Comparison of ENCODE assay signal across 8 cellular contexts in the genomic region with DNA sequence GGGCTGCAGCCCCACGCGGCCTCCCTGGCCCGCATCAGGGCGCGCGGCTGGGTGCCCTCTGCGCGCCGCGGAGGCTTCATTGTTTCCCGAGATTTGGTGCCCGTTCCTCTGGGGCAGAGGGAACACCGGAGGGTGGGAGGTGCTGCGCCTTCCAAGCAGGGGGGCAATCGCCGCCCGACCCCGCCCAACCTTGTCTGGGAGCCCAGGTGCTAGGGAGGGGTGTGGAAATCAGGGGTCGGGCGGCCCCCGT. TPM values are rescaled to one million over a fixed set of nuclear protein-coding genes. Genes with fewer than 3 reads are reported as not detected.
DNase-seq lines count a peak whose midpoint lies in the region; ATAC-seq and TF ChIP-seq lines count a peak whose summit lies in the region.

No MANE protein-coding gene starts in this region.

- H3K4me2 ChIP-seq in DND-41 (ENCODE audit: insufficient read depth, low read length), result peak overlapping the region; percentile 96
- H3K4me2 ChIP-seq in PC-9, result peak overlapping the region; percentile 91

- peaks cover 7% of the 10 kb centered on the region; the same call in 1 of the 2 replicates for H3F3A ChIP-seq in PC-9 (ENCODE audit: insufficient read depth, low read depth)

- H3K4me1 ChIP-seq in DND-41 (ENCODE audit: insufficient read depth, low read length) (peaks cover 41% of the 10 kb centered on the region), PC-9 (replicated peaks; ENCODE audit: insufficient read depth) (peaks cover 21% of the 10 kb centered on the region; the same call in 1 of the 2 replicates), prostate gland (replicated peaks) (no peaks in the 10 kb centered on the region)

- no peak overlapping the region for H3K4me3 Mint-ChIP-seq in activated CD4-positive, alpha-beta T cell treated with anti-CD3 and anti-CD28 coated beads, Interleukin-2, amount 10 ng/mL, durations not matched to agents 24 days and 14 days

- H3K4me1 Mint-ChIP-seq in activated CD4-positive, alpha-beta T cell treated with anti-CD3 and anti-CD28 coated beads, Interleukin-2, amount 10 ng/mL, durations not matched to agents 24 days and 14 days, result peaks cover 22% of the 10 kb centered on the region

- no peak for DNase-seq in DND-41
- DNase-seq in PC-9, result no peak
- DNase-seq in fibroblast of mammary gland (ENCODE audit: low read depth), result no peak
- no peak for DNase-seq in prostate gland (ENCODE audit: low spot score)
- no peak for DNase-seq in activated CD4-positive, alpha-beta T cell treated with anti-CD3 and anti-CD28 coated beads, Interleukin-2, amount 10 ng/mL, durations not matched to agents 24 days and 14 days
- DNase-seq in effector CD4-positive, alpha-beta T cell, result no peak
- no peak for DNase-seq in hippocampal formation (lab: John Stamatoyannopoulos, UW)
- no peak for DNase-seq in NK-92 treated with Interleukin-12 subunit alpha and Interleukin-12 subunit beta, amount 100 ng/mL, for 24 hours (lab: John Stamatoyannopoulos, UW)

- H3K9me2 ChIP-seq in PC-9 (ENCODE audit: insufficient read depth), result no peaks in the 10 kb centered on the region

- BruUV-seq in PC-9 (replicated peaks; lab: Mats Ljungman, UMichigan), result no TSS peak

- H3K27ac ChIP-seq in DND-41 (ENCODE audit: low read length), result no peak overlapping the region
- H3K27ac ChIP-seq in PC-9, result peak overlapping the region; percentile 79
- H3K27ac ChIP-seq in prostate gland, result peak overlapping the region; percentile 77 to 82

- CTCF ChIA-PET in PC-9 (lab: Charles Lee), result interaction anchor here (1.0 kb wide), 1 partner anchor 142 kb away, joined by 21 read pairs; no protein-coding TSS in a partner anchor

- no peak overlapping the region for H2AFZ ChIP-seq in DND-41 (ENCODE audit: low read depth, low read length)
- peak overlapping the region; percentile 87 for H2AFZ ChIP-seq in PC-9

- H3K27me3 Mint-ChIP-seq in activated CD4-positive, alpha-beta T cell treated with anti-CD3 and anti-CD28 coated beads, Interleukin-2, amount 10 ng/mL, durations not matched to agents 24 days and 14 days, result peaks cover 65% of the 10 kb centered on the region

- intact Hi-C loops in PC-9 (cut with micrococcal nuclease; ENCODE audit: unreplicated experiment), result loop anchor here (2.0 to 10.0 kb wide), 5 partner anchors 172 to 989 kb away; no protein-coding TSS in a partner anchor
- intact Hi-C loops in prostate gland (cut with DNase I), result loop anchor here (10.0 kb wide), 3 partner anchors 159 to 769 kb away; no protein-coding TSS in a partner anchor
- intact Hi-C loops in activated CD4-positive, alpha-beta T cell treated with anti-CD3 and anti-CD28 coated beads, Interleukin-2, amount 10 ng/mL, durations not matched to agents 24 days and 14 days (cut with micrococcal nuclease), result loop anchor here (10.0 kb wide), 2 partner anchors 149 to 541 kb away; no protein-coding TSS in a partner anchor

- ATAC-seq in DND-41 (ENCODE audit: insufficient read depth, low read depth), result no peak

- H3K4me3 ChIP-seq in DND-41 (ENCODE audit: low read depth in 1 of 2, low read length in 2 of 2), result peak overlapping the region in 1 of 2 experiments; percentile 70; a peak in 1 of 4 replicates
- H3K4me3 ChIP-seq in PC-9, result peak overlapping the region; percentile 92
- peak overlapping the region; percentile 84 for H3K4me3 ChIP-seq in fibroblast of mammary gland (ENCODE audit: control insufficient read depth, low read depth, low read length)
- peak overlapping the region; percentile 60 to 62 for H3K4me3 ChIP-seq in prostate gland

- POLR2A ChIA-PET in PC-9 (lab: Charles Lee; ENCODE audit: unreplicated experiment), result interaction anchor here (0.6 kb wide), 2 partner anchors 62 to 988 kb away, joined by 3 read pairs; no protein-coding TSS in a partner anchor

- H4K20me1 ChIP-seq in DND-41 (ENCODE audit: insufficient read depth, low read length) (no peaks in the 10 kb centered on the region), PC-9 (ENCODE audit: insufficient read depth) (no peaks in the 10 kb centered on the region)

- no peaks in the 10 kb centered on the region for H3K9me3 Mint-ChIP-seq in activated CD4-positive, alpha-beta T cell treated with anti-CD3 and anti-CD28 coated beads, Interleukin-2, amount 10 ng/mL, durations not matched to agents 24 days and 14 days

- no peak overlapping the region for H3K27ac Mint-ChIP-seq in activated CD4-positive, alpha-beta T cell treated with anti-CD3 and anti-CD28 coated beads, Interleukin-2, amount 10 ng/mL, durations not matched to agents 24 days and 14 days

- H3K79me2 ChIP-seq in DND-41 (ENCODE audit: insufficient read depth, low read length) (no peaks in the 10 kb centered on the region), PC-9 (ENCODE audit: low read depth) (peaks cover 40% of the 10 kb centered on the region)

- no peaks in the 10 kb centered on the region for H3K36me3 ChIP-seq in DND-41 (ENCODE audit: insufficient read depth, low read length)
- peaks cover 13% of the 10 kb centered on the region for H3K36me3 ChIP-seq in PC-9 (ENCODE audit: low read depth)
- H3K36me3 ChIP-seq in prostate gland, result no peaks in the 10 kb centered on the region

- peak overlapping the region; percentile 69; the same call in 1 of the 2 replicates for H3K9ac ChIP-seq in DND-41 (ENCODE audit: low read depth, low read length)

- H3K9me3 ChIP-seq in DND-41 (ENCODE audit: insufficient read depth, low read length, severe bottlenecking), result no peaks in the 10 kb centered on the region
- no peaks in the 10 kb centered on the region for H3K9me3 ChIP-seq in PC-9 (ENCODE audit: insufficient read depth, low read depth)
- H3K9me3 ChIP-seq in prostate gland, result no peaks in the 10 kb centered on the region

- H3K36me3 Mint-ChIP-seq in activated CD4-positive, alpha-beta T cell treated with anti-CD3 and anti-CD28 coated beads, Interleukin-2, amount 10 ng/mL, durations not matched to agents 24 days and 14 days (ENCODE audit: low read depth), result no peaks in the 10 kb centered on the region

- WGBS in prostate gland, result under 1% methylated on average over 21 of the region's 21 CpGs

- TF ChIP-seq CTCF in DND-41 (IDR thresholded peaks at IDR 0.05; ENCODE audit: borderline replicate concordance, extremely low read depth, low read length, poor library complexity, severe bottlenecking), result no peak
- TF ChIP-seq CTCF in PC-9 (conservative IDR thresholded peaks at IDR 0.05), result no peak
- no peak for TF ChIP-seq CTCF in fibroblast of mammary gland (conservative IDR thresholded peaks at IDR 0.05; ENCODE audit: control insufficient read depth, insufficient read depth, low read depth, low read length)
- no peak for TF ChIP-seq CTCF in prostate gland (IDR thresholded peaks at IDR 0.05)

- no peak for TF ChIP-seq POLR2A in prostate gland (IDR thresholded peaks at IDR 0.05)

- H3K27me3 ChIP-seq in DND-41 (ENCODE audit: insufficient read depth, low read length, poor library complexity), result peaks cover 7% of the 10 kb centered on the region
- H3K27me3 ChIP-seq in PC-9 (ENCODE audit: insufficient read depth, low read depth), result no peaks in the 10 kb centered on the region
- no peaks in the 10 kb centered on the region for H3K27me3 ChIP-seq in prostate gland (replicated peaks; ENCODE audit: insufficient read depth)

RNA-seq across cellular contexts. Expression of a gene that starts 1.0 kb away (rescaled TPM):
- total RNA-seq in PC-9 (2021) (21.7 and 30.5 TPM in 2 replicates), prostate gland (10 to 100 TPM; 23.0 to 37.1 TPM)
- total RNA-seq in activated CD4-positive, alpha-beta T cell treated with anti-CD3 and anti-CD28 coated beads, Interleukin-2, amount 10 ng/mL, durations not matched to agents 24 days and 14 days, result 5.0 TPM in 2 replicates
